17 cellular contexts compared by ENCODE assay signal in genomic region chr5:83528439-83528769, GRCh38.
"Had no signal": no experiment of that assay in that cellular context is flagged by ENCODE, and none has a peak within 500 bp of the region (broad histone marks: within the 10 kb centered on the region; RNA-seq: fewer than 3 reads in every experiment).

No MANE protein-coding gene starts in this region.

- H3K27ac Mint-ChIP-seq: endodermal cell, immature natural killer cell, naive B cell had no signal

- DNase-seq: colonic mucosa; dermis blood vessel endothelial cell; endodermal cell; gastrocnemius medialis; heart right ventricle; immature natural killer cell; mesendoderm; naive B cell; retina; stimulated activated CD4-positive, alpha-beta T cell treated with anti-CD3 and anti-CD28 coated beads, Interleukin-12 subunit alpha, Interleukin-12 subunit beta, amount 100 ng/mL, for 4 hours; stimulated activated naive CD4-positive, alpha-beta T cell; stomach; substantia nigra; trophoblast cell had no signal

- ATAC-seq: gastrocnemius medialis, heart right ventricle, sciatic nerve had no signal

- H3K4me3 ChIP-seq: colonic mucosa, gastrocnemius medialis, heart right ventricle, prostate gland, stomach had no signal

- H3K4me3 Mint-ChIP-seq: endodermal cell, immature natural killer cell, naive B cell, nephron had no signal

- H3K9me3 Mint-ChIP-seq: endodermal cell, naive B cell, nephron had no signal

- H3K4me1 Mint-ChIP-seq: immature natural killer cell, naive B cell had no signal

- H3K36me3 Mint-ChIP-seq: immature natural killer cell, naive B cell had no signal
